ENCODE assay signal across 1 cellular context in the genomic region with DNA sequence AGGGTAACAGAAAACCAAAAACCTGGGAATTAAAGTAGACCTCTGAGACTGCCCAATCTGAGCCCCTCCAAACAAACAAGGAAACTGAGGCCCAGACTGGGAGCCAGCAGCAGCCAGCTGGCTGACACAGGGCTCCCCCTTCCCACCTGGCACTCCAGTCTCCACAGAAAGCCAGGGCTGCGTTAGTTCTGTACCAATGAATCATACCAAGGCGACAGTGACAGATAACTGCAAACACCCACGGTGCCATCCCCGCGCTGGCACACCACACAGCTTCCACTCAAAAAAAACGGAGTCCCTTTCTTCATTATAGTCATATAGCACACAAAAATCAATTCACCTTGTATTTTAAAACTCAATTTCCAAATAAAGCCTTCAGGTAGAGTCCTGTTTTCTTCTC.
TF ChIP-seq lines count a peak whose summit lies in the region.

No MANE protein-coding gene starts in this region.

TF ChIP-seq in K562, 482 proteins besides CTCF, POLR2A, EP300 and RAD21:
- TF ChIP-seq, protein P1, sequence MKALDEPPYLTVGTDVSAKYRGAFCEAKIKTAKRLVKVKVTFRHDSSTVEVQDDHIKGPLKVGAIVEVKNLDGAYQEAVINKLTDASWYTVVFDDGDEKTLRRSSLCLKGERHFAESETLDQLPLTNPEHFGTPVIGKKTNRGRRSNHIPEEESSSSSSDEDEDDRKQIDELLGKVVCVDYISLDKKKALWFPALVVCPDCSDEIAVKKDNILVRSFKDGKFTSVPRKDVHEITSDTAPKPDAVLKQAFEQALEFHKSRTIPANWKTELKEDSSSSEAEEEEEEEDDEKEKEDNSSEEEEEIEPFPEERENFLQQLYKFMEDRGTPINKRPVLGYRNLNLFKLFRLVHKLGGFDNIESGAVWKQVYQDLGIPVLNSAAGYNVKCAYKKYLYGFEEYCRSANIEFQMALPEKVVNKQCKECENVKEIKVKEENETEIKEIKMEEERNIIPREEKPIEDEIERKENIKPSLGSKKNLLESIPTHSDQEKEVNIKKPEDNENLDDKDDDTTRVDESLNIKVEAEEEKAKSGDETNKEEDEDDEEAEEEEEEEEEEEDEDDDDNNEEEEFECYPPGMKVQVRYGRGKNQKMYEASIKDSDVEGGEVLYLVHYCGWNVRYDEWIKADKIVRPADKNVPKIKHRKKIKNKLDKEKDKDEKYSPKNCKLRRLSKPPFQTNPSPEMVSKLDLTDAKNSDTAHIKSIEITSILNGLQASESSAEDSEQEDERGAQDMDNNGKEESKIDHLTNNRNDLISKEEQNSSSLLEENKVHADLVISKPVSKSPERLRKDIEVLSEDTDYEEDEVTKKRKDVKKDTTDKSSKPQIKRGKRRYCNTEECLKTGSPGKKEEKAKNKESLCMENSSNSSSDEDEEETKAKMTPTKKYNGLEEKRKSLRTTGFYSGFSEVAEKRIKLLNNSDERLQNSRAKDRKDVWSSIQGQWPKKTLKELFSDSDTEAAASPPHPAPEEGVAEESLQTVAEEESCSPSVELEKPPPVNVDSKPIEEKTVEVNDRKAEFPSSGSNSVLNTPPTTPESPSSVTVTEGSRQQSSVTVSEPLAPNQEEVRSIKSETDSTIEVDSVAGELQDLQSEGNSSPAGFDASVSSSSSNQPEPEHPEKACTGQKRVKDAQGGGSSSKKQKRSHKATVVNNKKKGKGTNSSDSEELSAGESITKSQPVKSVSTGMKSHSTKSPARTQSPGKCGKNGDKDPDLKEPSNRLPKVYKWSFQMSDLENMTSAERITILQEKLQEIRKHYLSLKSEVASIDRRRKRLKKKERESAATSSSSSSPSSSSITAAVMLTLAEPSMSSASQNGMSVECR (CRISPR knock-in tag; IDR thresholded peaks at IDR 0.05): 0 out of 2 replicates have a peak, but pooled peaks have one; percentile 0
- TF ChIP-seq RBM14 (IDR thresholded peaks at IDR 0.05; ENCODE audit: borderline replicate concordance, insufficient read depth, low read depth, low read length): no peak
TF ChIP-seq in K562: peak in this region for 1.
